Comparison of ENCODE assay signal across 9 cellular contexts in genomic region chr6:157281570-157281969, GRCh38. TPM values are rescaled to one million over a fixed set of nuclear protein-coding genes. Genes with fewer than 3 reads are reported as not detected.
A peak's percentile ranks its signal among the peaks of the same experiment; 100 is the strongest.
DNase-seq lines count a peak whose midpoint lies in the region; ATAC-seq, FAIRE-seq and TF ChIP-seq lines count a peak whose summit lies in the region.
"Had no signal": no experiment of that assay in that cellular context is flagged by ENCODE, and none has a peak within 500 bp of the region (broad histone marks: within the 10 kb centered on the region; RNA-seq: fewer than 3 reads in every experiment).

No MANE protein-coding gene starts in this region.

- TF ChIP-seq RAD21 in K562 (CRISPR knock-in tag; conservative IDR thresholded peaks at IDR 0.05 in 1 of 2, IDR thresholded peaks at IDR 0.05 in 1 of 2) = peak in 1 of 2 experiments; percentile 46; a peak in 2 of 4 replicates

- TF ChIP-seq POLR2A in K562 (conservative IDR thresholded peaks at IDR 0.05) = no peak

- peaks cover 0 to 11% of the 10 kb centered on the region in 2 experiments; a peak in 3 of 5 replicates for H3K4me1 ChIP-seq in K562 (replicated peaks in 1 of 2; ENCODE audit: control insufficient read depth in 2 of 2, insufficient read depth in 2 of 2, low read length in 2 of 2)
- no peaks in the 10 kb centered on the region for H3K4me1 ChIP-seq in mucosa of descending colon (ENCODE audit: low read depth)

- H3K9me1 ChIP-seq in K562 (ENCODE audit: control insufficient read depth, insufficient read depth, low read length) = no peaks in the 10 kb centered on the region

- H3K27ac ChIP-seq in K562 (ENCODE audit: extremely low read depth, low read depth, low read length) = no peak overlapping the region

- no peaks in the 10 kb centered on the region for H3K79me2 ChIP-seq in K562 (ENCODE audit: control insufficient read depth, insufficient read depth, low read length)

- FAIRE-seq in K562 (lab: Jason Lieb, UNC) = peak; percentile 37

- BruUV-seq in K562 (replicated peaks; lab: Mats Ljungman, UMichigan) = no TSS peak

- TF ChIP-seq CTCF in LNCAP (IDR thresholded peaks at IDR 0.05) (peak; percentile 54), K562 (IDR thresholded peaks at IDR 0.05 in 2 of 3, conservative IDR thresholded peaks at IDR 0.05 in 1 of 3; ENCODE audit: insufficient read depth in 2 of 3, low read depth in 1 of 3, low read length in 3 of 3) (peak; percentile 52 to 92 (median 56); a peak in 5 of 6 replicates), mucosa of descending colon (IDR thresholded peaks at IDR 0.05) (no peak), foreskin fibroblast (IDR thresholded peaks at IDR 0.05; ENCODE audit: low read depth, low read length) (no peak)

- DNase-seq in DMS53 treated with DMSO at 0.1 percent for 48 hours (lab: John Stamatoyannopoulos, UW; ENCODE audit: unreplicated experiment) = peak; percentile 5
- DNase-seq in K562 (ENCODE audit: extremely low read depth in 1 of 4, low spot score in 3 of 4) = peak; percentile 54 to 58 (median 56)
- DNase-seq in mucosa of descending colon = peak in 1 of 3 donors; percentile 67
- no peak for DNase-seq in NCI-H2081 (lab: John Stamatoyannopoulos, UW)
- no peak for DNase-seq in NCI-H226
- DNase-seq in foreskin fibroblast = no peak
- no peak for DNase-seq in DMS79 (lab: John Stamatoyannopoulos, UW)
- DNase-seq: SIG-M5 had no signal

- intact Hi-C loops in K562 (cut with micrococcal nuclease) (no loop called here), mucosa of descending colon (cut with DNase I, micrococcal nuclease) (no loop called here)

- peak; percentile 90 for ATAC-seq in K562
- ATAC-seq in mucosa of descending colon = peak; percentile 92

- H4K20me1 ChIP-seq in K562 (replicated peaks; ENCODE audit: control insufficient read depth, insufficient read depth, low read length) = no peaks in the 10 kb centered on the region

- H3K4me3 ChIP-seq in K562 (no peak overlapping the region), mucosa of descending colon (no peak overlapping the region), foreskin fibroblast (ENCODE audit: low read depth in 1 of 2, low read length in 2 of 2) (no peak overlapping the region)

- no peaks in the 10 kb centered on the region for H3K36me3 ChIP-seq in K562 (ENCODE audit: control insufficient read depth, insufficient read depth, low read length)
- H3K36me3 ChIP-seq in mucosa of descending colon (ENCODE audit: low read depth) = no peaks in the 10 kb centered on the region

- H3K9me3 ChIP-seq in K562 (replicated peaks; ENCODE audit: control insufficient read depth, insufficient read depth, low read depth, low read length) (no peaks in the 10 kb centered on the region), mucosa of descending colon (no peaks in the 10 kb centered on the region)

- H3K4me2 ChIP-seq in K562 (ENCODE audit: insufficient read depth, low read length) = no peak overlapping the region

- H2AFZ ChIP-seq in K562 (ENCODE audit: low read depth, low read length) = no peak overlapping the region

- in situ Hi-C loops in K562 (cut with MboI) = no loop called here

- no peak for TF ChIP-seq EP300 in K562 (IDR thresholded peaks at IDR 0.05; ENCODE audit: low read length)

- no peaks in the 10 kb centered on the region; a peak in 1 of 5 replicates for H3K27me3 ChIP-seq in K562 (ENCODE audit: control insufficient read depth in 2 of 2, insufficient read depth in 2 of 2, low read length in 2 of 2)

- H3K9ac ChIP-seq in K562 (ENCODE audit: insufficient read depth in 1 of 2, low read depth in 2 of 2, low read length in 2 of 2) = no peak overlapping the region

- WGBS in K562 (ENCODE audit: insufficient coverage, low coverage, missing lambda C conversion rate) = 52% methylated on average over 4 of the region's 9 CpGs

- POLR2A ChIA-PET in K562 (lab: Yijun Ruan, JAX) = interaction anchor here (0.5 to 1.0 kb wide), 3 partner anchors 9 to 149 kb away, joined by 3 to 4 read pairs (median 3); no protein-coding TSS in a partner anchor

- CTCF ChIA-PET in K562 (lab: Yijun Ruan, JAX; ENCODE audit: low intra/inter-chr PET ratio) = no interaction called here

TF ChIP-seq in K562, 482 proteins besides CTCF, POLR2A, EP300 and RAD21:
- TF ChIP-seq TRIM28 (IDR thresholded peaks at IDR 0.05) = no peak
- peak; percentile 14; the same call in 1 of the 2 replicates for TF ChIP-seq STAG1 (CRISPR knock-in tag; IDR thresholded peaks at IDR 0.05; ENCODE audit: borderline replicate concordance)
- TF ChIP-seq FOS (IDR thresholded peaks at IDR 0.05; ENCODE audit: extremely low read depth, insufficient read length) = no peak
- TF ChIP-seq, protein P1, sequence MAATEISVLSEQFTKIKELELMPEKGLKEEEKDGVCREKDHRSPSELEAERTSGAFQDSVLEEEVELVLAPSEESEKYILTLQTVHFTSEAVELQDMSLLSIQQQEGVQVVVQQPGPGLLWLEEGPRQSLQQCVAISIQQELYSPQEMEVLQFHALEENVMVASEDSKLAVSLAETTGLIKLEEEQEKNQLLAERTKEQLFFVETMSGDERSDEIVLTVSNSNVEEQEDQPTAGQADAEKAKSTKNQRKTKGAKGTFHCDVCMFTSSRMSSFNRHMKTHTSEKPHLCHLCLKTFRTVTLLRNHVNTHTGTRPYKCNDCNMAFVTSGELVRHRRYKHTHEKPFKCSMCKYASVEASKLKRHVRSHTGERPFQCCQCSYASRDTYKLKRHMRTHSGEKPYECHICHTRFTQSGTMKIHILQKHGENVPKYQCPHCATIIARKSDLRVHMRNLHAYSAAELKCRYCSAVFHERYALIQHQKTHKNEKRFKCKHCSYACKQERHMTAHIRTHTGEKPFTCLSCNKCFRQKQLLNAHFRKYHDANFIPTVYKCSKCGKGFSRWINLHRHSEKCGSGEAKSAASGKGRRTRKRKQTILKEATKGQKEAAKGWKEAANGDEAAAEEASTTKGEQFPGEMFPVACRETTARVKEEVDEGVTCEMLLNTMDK (IDR thresholded peaks at IDR 0.05; ENCODE audit: borderline replicate concordance, insufficient read depth, low read depth, low read length, poor library complexity, severe bottlenecking) = peak; percentile 26
- TF ChIP-seq NFIC (IDR thresholded peaks at IDR 0.05) = peak; percentile 72
- TF ChIP-seq SMC3 (conservative IDR thresholded peaks at IDR 0.05; ENCODE audit: insufficient read depth, low read depth, low read length) = 0 out of 2 replicates have a peak, but pooled peaks have one; percentile 33
TF ChIP-seq in K562: peak in this region for 4.

RNA-seq across cellular contexts. Expression of gene TMEM242, which starts 41.7 kb away (rescaled TPM):
- total RNA-seq in K562 (2011; cell fraction: chromatin; rRNA removed; ENCODE audit: low replicate concordance) = 22.9 and 46.7 TPM in 2 replicates
- 19.5 and 19.6 TPM in 2 replicates for total RNA-seq in K562 (2011; cell fraction: nucleolus; rRNA removed)
- 38.3 and 79.8 TPM in 2 replicates for total RNA-seq in K562 (2011; cell fraction: nucleoplasm; rRNA removed)
- total RNA-seq in K562 (2014; rRNA removed) (10.1 and 16.3 TPM in 2 replicates), K562 (2014; rRNA removed; fragmentation: Illumina TruSeq; extraction: Trizol) (14.2 and 15.4 TPM in 2 replicates), K562 (2015; rRNA removed; fragmentation: Illumina TruSeq; extraction: Trizol) (9.0 and 9.5 TPM in 2 replicates), K562 (2021) (17.0 and 18.2 TPM in 2 replicates), mucosa of descending colon (10 to 100 TPM; 10.0 to 14.1 (median 13.4) TPM)
- polyA plus RNA-seq in K562 (2011; rRNA removed) (13.1 and 16.5 TPM in 2 replicates), K562 (2014; fragmentation: Illumina TruSeq; extraction: Trizol) (10.7 and 11.4 TPM in 2 replicates), K562 (2014; fragmentation: Nextera tagmentation; extraction: Ambion mirVana) (10 to 100 TPM; 24.3 to 35.3 TPM), K562 (2014; rRNA removed) (20.9 and 23.8 TPM in 2 replicates)
- polyA plus RNA-seq in K562 (2011; cell fraction: cytosol; rRNA removed) = 3.9 and 6.4 TPM in 2 replicates
- polyA plus RNA-seq in K562 (2011; cell fraction: nucleus; rRNA removed) = 5.9 and 7.9 TPM in 2 replicates
- 10.4 and 13.3 TPM in 2 replicates for polyA plus RNA-seq in K562 (2012)
- polyA minus RNA-seq in K562 (2011; rRNA and poly(A)+ RNA removed) = 6.4 and 7.7 TPM in 2 replicates
- 1.6 and 2.5 TPM in 2 replicates for polyA minus RNA-seq in K562 (2011; cell fraction: cytosol; rRNA and poly(A)+ RNA removed)
- 7.5 and 10.7 TPM in 2 replicates for polyA minus RNA-seq in K562 (2011; cell fraction: nucleus; rRNA and poly(A)+ RNA removed)

Comparison
In these comparisons a context has a peak if more than half of its experiments do, and no peak if none do; other contexts are left out.
1. DNase-seq: peak in DMS53 treated with DMSO at 0.1 percent for 48 hours (single experiment) and K562 (4 of 4); none in NCI-H2081 (0 of 2), NCI-H226 (single experiment), foreskin fibroblast (0 of 2) and DMS79 (single experiment).
2. CTCF ChIP-seq: peak in LNCAP (single experiment) and K562 (3 of 3); none in mucosa of descending colon (single experiment) and foreskin fibroblast (single experiment).